Comparison of ENCODE assay signal across 8 cellular contexts in the genomic region with DNA sequence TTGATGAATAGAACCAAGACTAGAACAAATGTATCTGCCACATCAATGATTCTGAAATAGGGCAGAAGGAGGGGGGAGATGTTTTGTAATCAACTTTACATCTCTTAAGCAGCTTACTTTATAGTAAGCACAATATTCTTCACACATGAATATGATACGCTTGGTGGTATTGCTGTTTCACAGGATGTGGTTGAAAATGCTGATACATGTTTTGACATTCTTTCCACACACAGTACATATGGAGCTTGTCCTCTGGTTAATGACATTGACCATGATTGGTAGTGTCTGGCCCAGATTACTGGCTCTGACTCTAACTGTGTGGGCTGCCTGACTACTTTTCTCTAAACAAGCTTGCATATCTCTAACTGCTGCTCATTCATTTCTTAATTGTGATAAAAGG.
A peak's percentile ranks its signal among the peaks of the same experiment; 100 is the strongest.
DNase-seq lines count a peak whose midpoint lies in the region; ATAC-seq and TF ChIP-seq lines count a peak whose summit lies in the region.

No MANE protein-coding gene starts in this region.

- peak overlapping the region; percentile 81 for H3K27ac ChIP-seq in right cardiac atrium (ENCODE audit: low read length)

- H3K9me3 Mint-ChIP-seq in activated B cell treated with CpG ODN at 0.5 μM for 24 hours: no peaks in the 10 kb centered on the region

- ATAC-seq in GM18868 (IDR thresholded peaks at IDR 0.05; ENCODE audit: unreplicated experiment) (peak; percentile 76), HG02798 (IDR thresholded peaks at IDR 0.05; ENCODE audit: poor library complexity, unreplicated experiment) (peak; percentile 72), activated B cell treated with CpG ODN at 0.5 μM for 24 hours (ENCODE audit: low read depth) (peak; percentile 12), right cardiac atrium (peak; percentile 8)

- peaks cover 60% of the 10 kb centered on the region for H3K4me1 Mint-ChIP-seq in activated B cell treated with CpG ODN at 0.5 μM for 24 hours

- DNase-seq in activated B cell treated with CpG ODN at 0.5 μM for 24 hours (no peak), right cardiac atrium (no peak), posterior cingulate gyrus (no peak), NCI-H2196 (lab: John Stamatoyannopoulos, UW; ENCODE audit: unreplicated experiment) (no peak), RKO (ENCODE audit: low spot score) (no peak), mesenteric fat pad (ENCODE audit: low spot score) (no peak)

- H3K36me3 Mint-ChIP-seq in activated B cell treated with CpG ODN at 0.5 μM for 24 hours (ENCODE audit: low read depth): peaks cover 48% of the 10 kb centered on the region

- H3K27ac Mint-ChIP-seq in activated B cell treated with CpG ODN at 0.5 μM for 24 hours: peak overlapping the region; percentile 64

- no peak overlapping the region for H3K4me3 Mint-ChIP-seq in activated B cell treated with CpG ODN at 0.5 μM for 24 hours

- H3K4me3 ChIP-seq in right cardiac atrium (ENCODE audit: low read length): no peak overlapping the region

- peaks cover 10% of the 10 kb centered on the region for H3K4me1 ChIP-seq in right cardiac atrium (ENCODE audit: control insufficient read depth, insufficient read depth, low read length)

- no peaks in the 10 kb centered on the region for H3K27me3 Mint-ChIP-seq in activated B cell treated with CpG ODN at 0.5 μM for 24 hours

- no peak for TF ChIP-seq CTCF in activated B cell treated with CpG ODN at 0.5 μM for 24 hours (IDR thresholded peaks at IDR 0.05)

- intact Hi-C loops in activated B cell treated with CpG ODN at 0.5 μM for 24 hours (cut with micrococcal nuclease): no loop called here
- intact Hi-C loops in right cardiac atrium (cut with DNase I): loop anchor here in 1 of 4 donors (10.0 kb wide), 1 partner anchor 79 kb away; no protein-coding TSS in a partner anchor
- intact Hi-C loops in posterior cingulate gyrus (cut with DNase I): no loop called here

- WGBS in right cardiac atrium: 50% methylated on average over 1 of the region's 1 CpG

- no peaks in the 10 kb centered on the region for H3K27me3 ChIP-seq in right cardiac atrium (ENCODE audit: control insufficient read depth, insufficient read depth)

- CTCF ChIA-PET in activated B cell treated with CpG ODN at 0.5 μM for 24 hours (lab: Charles Lee): no interaction called here

- POLR2A ChIA-PET in activated B cell treated with CpG ODN at 0.5 μM for 24 hours (lab: Charles Lee): interaction anchor here (0.6 kb wide), 1 partner anchor 94 kb away, joined by 4 read pairs; no protein-coding TSS in a partner anchor

- H3K9me3 ChIP-seq in right cardiac atrium (ENCODE audit: control insufficient read depth, low read length): no peaks in the 10 kb centered on the region

Comparison
In these comparisons a context has a peak if more than half of its experiments do, and no peak if none do; other contexts are left out.
1. ATAC-seq: peak in every context shown above with its lines; median percentile 76 in GM18868; 72 in HG02798; 12 in activated B cell treated with CpG ODN at 0.5 μM for 24 hours; 8 in right cardiac atrium.